In genomic region chr20:32581839-32582658, GRCh38 we compare ENCODE assay signal across 10 cellular contexts. TPM values are rescaled to one million over a fixed set of nuclear protein-coding genes. Genes with fewer than 3 reads are reported as not detected.
A peak's percentile ranks its signal among the peaks of the same experiment; 100 is the strongest.
DNase-seq lines count a peak whose midpoint lies in the region; ATAC-seq and TF ChIP-seq lines count a peak whose summit lies in the region.
"Had no signal": no experiment of that assay in that cellular context is flagged by ENCODE, and none has a peak within 500 bp of the region (broad histone marks: within the 10 kb centered on the region; RNA-seq: fewer than 3 reads in every experiment).

No MANE protein-coding gene starts in this region.

- TF ChIP-seq CTCF in mesothelial cell of epicardium (IDR thresholded peaks at IDR 0.05; ENCODE audit: unreplicated experiment), result no peak

- H3K27me3 ChIP-seq in BLaER1 (no peaks in the 10 kb centered on the region), H7 (ENCODE audit: control insufficient read depth, insufficient read depth, low read length) (peaks cover 29% of the 10 kb centered on the region)

- peak overlapping the region; percentile 57 for H3K27ac Mint-ChIP-seq in activated T-helper 17 cell treated with anti-CD3 and anti-CD28 coated beads, Interleukin-2, amount 50 U/mL, for 72 hours
- H3K27ac Mint-ChIP-seq in mesothelial cell of epicardium, result peak overlapping the region; percentile 87

- H3K27me3 Mint-ChIP-seq in activated T-helper 17 cell treated with anti-CD3 and anti-CD28 coated beads, Interleukin-2, amount 50 U/mL, for 72 hours, result no peaks in the 10 kb centered on the region
- H3K27me3 Mint-ChIP-seq in mesothelial cell of epicardium (ENCODE audit: low read depth), result peaks cover 14% of the 10 kb centered on the region

- H3K4me3 Mint-ChIP-seq in activated T-helper 17 cell treated with anti-CD3 and anti-CD28 coated beads, Interleukin-2, amount 50 U/mL, for 72 hours, result peak overlapping the region; percentile 60
- H3K4me3 Mint-ChIP-seq in mesothelial cell of epicardium, result peak overlapping the region; percentile 64

- H3K4me1 ChIP-seq in BLaER1, result peaks cover 73% of the 10 kb centered on the region

- peaks cover 8% of the 10 kb centered on the region for H3K36me3 Mint-ChIP-seq in activated T-helper 17 cell treated with anti-CD3 and anti-CD28 coated beads, Interleukin-2, amount 50 U/mL, for 72 hours (ENCODE audit: low read depth)
- no peaks in the 10 kb centered on the region for H3K36me3 Mint-ChIP-seq in mesothelial cell of epicardium

- peak overlapping the region; percentile 77 for H3K9ac ChIP-seq in BLaER1

- no peaks in the 10 kb centered on the region for H3K9me3 Mint-ChIP-seq in activated T-helper 17 cell treated with anti-CD3 and anti-CD28 coated beads, Interleukin-2, amount 50 U/mL, for 72 hours
- no peaks in the 10 kb centered on the region for H3K9me3 Mint-ChIP-seq in mesothelial cell of epicardium

- peaks cover 58% of the 10 kb centered on the region for H4K20me1 ChIP-seq in BLaER1

- peaks cover 36% of the 10 kb centered on the region for H3K4me1 Mint-ChIP-seq in activated T-helper 17 cell treated with anti-CD3 and anti-CD28 coated beads, Interleukin-2, amount 50 U/mL, for 72 hours
- peaks cover 34% of the 10 kb centered on the region for H3K4me1 Mint-ChIP-seq in mesothelial cell of epicardium

- peak overlapping the region; percentile 95 for H3K4me2 ChIP-seq in BLaER1

- ATAC-seq in activated T-helper 17 cell treated with anti-CD3 and anti-CD28 coated beads, Interleukin-2, amount 50 U/mL, for 72 hours (replicated peaks), result no peak
- ATAC-seq: activated CD4-positive, CD25-positive, alpha-beta regulatory T cell treated with anti-CD3 and anti-CD28 coated beads, Interleukin-2, amount 50 U/mL, for 24 hours had no signal

- no peaks in the 10 kb centered on the region for H3K9me3 ChIP-seq in BLaER1

- DNase-seq in H7 (peak; percentile 80), mesothelial cell of epicardium (ENCODE audit: low spot score in 2 of 2, unreplicated experiment in 2 of 2) (no peak), NCI-H187 treated with DMSO at 0.1 percent for 48 hours (lab: John Stamatoyannopoulos, UW) (no peak), HT-29 (ENCODE audit: low spot score) (no peak), NCI-H2227 (lab: John Stamatoyannopoulos, UW; ENCODE audit: unreplicated experiment) (no peak)
- DNase-seq in effector CD4-positive, alpha-beta T cell, result no peak
- DNase-seq: DMS153 had no signal

- H3K27ac ChIP-seq in BLaER1, result peak overlapping the region; percentile 87

- H3K4me3 ChIP-seq in BLaER1 (peak overlapping the region; percentile 96), H7 (ENCODE audit: insufficient read depth, low read depth, low read length) (no peak overlapping the region; the same call in 1 of the 2 replicates)

- H3K36me3 ChIP-seq in BLaER1 (no peaks in the 10 kb centered on the region), H7 (replicated peaks; ENCODE audit: control insufficient read depth, insufficient read depth, low read length) (no peaks in the 10 kb centered on the region)

RNA-seq across cellular contexts. Expression of gene NOL4L, which starts 3.1 kb away (rescaled TPM):
- 26.6 and 28.1 TPM in 2 replicates for total RNA-seq in H7 (2014; rRNA removed; shearing (Covaris generic))
- total RNA-seq in activated T-helper 17 cell treated with anti-CD3 and anti-CD28 coated beads, Interleukin-2, amount 50 U/mL, for 72 hours, result 10 to 100 TPM in 1 of 2 donors, 1 to 10 TPM in 1; 9.9 to 28.5 TPM
- total RNA-seq in mesothelial cell of epicardium, result 90.6 to 93.7 TPM (median 91.3 TPM) in 3 replicates
- 41.8 and 42.9 TPM in 2 replicates for total RNA-seq in HT-29 (2014; rRNA removed; shearing (Covaris generic))
